In genomic region chr22:48144318-48144717, GRCh38 we compare ENCODE assay signal across 6 cellular contexts.
"Had no signal": no experiment of that assay in that cellular context is flagged by ENCODE, and none has a peak within 500 bp of the region (broad histone marks: within the 10 kb centered on the region; RNA-seq: fewer than 3 reads in every experiment).

No MANE protein-coding gene starts in this region.

- H3K9me3 Mint-ChIP-seq: GM23338 had no signal

- H3K36me3 Mint-ChIP-seq: IgD-negative memory B cell had no signal

- H3K27ac Mint-ChIP-seq: GM23338, H9, IgD-negative memory B cell had no signal

- ATAC-seq: GM23338, HepG2 had no signal

- H3K4me3 Mint-ChIP-seq: GM23338, H9, IgD-negative memory B cell had no signal

- DNase-seq: H9, HCEC 1CT, KBM-7 had no signal
